ENCODE assay signal across 1 cellular context in genomic region chr13:42497798-42498197, GRCh38.
TF ChIP-seq lines count a peak whose summit lies in the region.

No MANE protein-coding gene starts in this region.

TF ChIP-seq in K562, 482 proteins besides CTCF, POLR2A, EP300 and RAD21 (continued from another document):
- peak; percentile 26 for TF ChIP-seq PRDM10 (IDR thresholded peaks at IDR 0.05; ENCODE audit: partially characterized antibody)
TF ChIP-seq in K562: peak in this region for 3.
